Comparison of ENCODE assay signal across 9 cellular contexts in the genomic region with DNA sequence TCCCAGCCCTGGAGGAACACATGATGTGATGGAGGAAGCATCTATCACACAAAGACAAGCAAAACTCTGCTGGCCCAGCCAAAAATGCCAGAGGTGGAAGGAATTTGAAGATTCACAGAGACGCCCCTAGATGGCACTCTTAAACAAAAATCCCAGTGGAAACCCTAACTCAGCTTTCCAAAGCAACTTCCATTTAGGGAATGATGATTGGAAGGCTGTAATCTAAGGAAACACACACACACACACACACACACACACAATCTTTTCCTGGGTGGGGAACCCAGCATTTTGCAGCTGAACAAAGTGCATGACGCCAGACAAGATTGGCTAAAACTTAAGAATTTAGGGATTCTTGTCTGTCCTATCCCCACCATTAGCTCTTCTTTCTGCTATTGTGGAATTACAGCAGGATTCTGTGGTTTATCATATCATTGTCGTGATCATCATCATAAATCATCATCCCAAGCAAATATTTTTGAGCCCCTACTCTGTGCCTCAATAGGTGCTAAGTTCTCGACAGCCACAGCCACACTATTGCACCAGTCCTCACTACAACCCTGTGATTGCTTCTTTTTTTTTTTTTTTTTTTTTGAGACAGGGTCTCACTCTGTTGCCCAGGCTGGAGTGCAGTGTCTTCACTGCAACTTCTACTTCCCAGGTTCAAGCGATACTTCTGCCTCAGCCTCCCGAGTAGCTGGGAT. TPM values are rescaled to one million over a fixed set of nuclear protein-coding genes. Genes with fewer than 3 reads are reported as not detected.
DNase-seq lines count a peak whose midpoint lies in the region; ATAC-seq and TF ChIP-seq lines count a peak whose summit lies in the region.
"Had no signal": no experiment of that assay in that cellular context is flagged by ENCODE, and none has a peak within 500 bp of the region (broad histone marks: within the 10 kb centered on the region; RNA-seq: fewer than 3 reads in every experiment).

No MANE protein-coding gene starts in this region.

- H3K4me1 Mint-ChIP-seq in activated naive CD4-positive, alpha-beta T cell treated with anti-CD3 and anti-CD28 coated beads for 36 hours (ENCODE audit: low read depth): peaks cover 22% of the 10 kb centered on the region
- H3K4me1 Mint-ChIP-seq in naive thymus-derived CD8-positive, alpha-beta T cell: peaks cover 7 to 22% (median 19%) of the 10 kb centered on the region in 4 donors

- peak; percentile 80 for TF ChIP-seq CTCF in SK-N-SH (IDR thresholded peaks at IDR 0.05)
- TF ChIP-seq CTCF in fibroblast of mammary gland (conservative IDR thresholded peaks at IDR 0.05; ENCODE audit: control insufficient read depth, insufficient read depth, low read depth, low read length): peak; percentile 78

- H3K9me3 Mint-ChIP-seq in activated naive CD4-positive, alpha-beta T cell treated with anti-CD3 and anti-CD28 coated beads for 36 hours: no peaks in the 10 kb centered on the region
- H3K9me3 Mint-ChIP-seq in naive thymus-derived CD8-positive, alpha-beta T cell: no peaks in the 10 kb centered on the region
- H3K9me3 Mint-ChIP-seq: dendritic cell treated with granulocyte-macrophage colony-stimulating factor and Interleukin-4, amounts not matched to agents 40 ng/mL and 50 ng/mL, for 4 days had no signal

- intact Hi-C loops in activated naive CD4-positive, alpha-beta T cell treated with anti-CD3 and anti-CD28 coated beads for 36 hours (cut with micrococcal nuclease): loop anchor here (10.0 kb wide), 1 partner anchor 312 kb away; no protein-coding TSS in a partner anchor

- H3K4me1 ChIP-seq in SK-N-SH (ENCODE audit: control insufficient read depth in 1 of 2, insufficient read depth in 2 of 2, low read depth in 1 of 2, low read length in 1 of 2): peaks cover 6 to 11% of the 10 kb centered on the region in 2 experiments; a peak in 3 of 4 replicates

- DNase-seq in activated naive CD4-positive, alpha-beta T cell treated with anti-CD3 and anti-CD28 coated beads for 36 hours: peak; percentile 21
- DNase-seq in activated naive CD4-positive, alpha-beta T cell treated with anti-CD3 and anti-CD28 coated beads, Interleukin-2, amount 50 U/mL, for 16 hours: no peak
- DNase-seq in NAMALWA (ENCODE audit: low spot score) (peak; percentile 52), SK-N-SH (peak; percentile 85), fibroblast of mammary gland (ENCODE audit: low read depth) (peak; percentile 86)
- peak in 1 of 10 donors; percentile 9 for DNase-seq in naive thymus-derived CD8-positive, alpha-beta T cell

- H3K9ac ChIP-seq in SK-N-SH: no peak overlapping the region

- H3K79me2 ChIP-seq in SK-N-SH (ENCODE audit: insufficient read depth): no peaks in the 10 kb centered on the region

- H3K4me3 Mint-ChIP-seq in activated naive CD4-positive, alpha-beta T cell treated with anti-CD3 and anti-CD28 coated beads for 36 hours: no peak overlapping the region
- H3K4me3 Mint-ChIP-seq in naive thymus-derived CD8-positive, alpha-beta T cell: peak overlapping the region in 6 of 10 donors; percentile 18 to 94 (median 44)
- H3K4me3 Mint-ChIP-seq: dendritic cell treated with granulocyte-macrophage colony-stimulating factor and Interleukin-4, amounts not matched to agents 40 ng/mL and 50 ng/mL, for 4 days had no signal

- H4K20me1 ChIP-seq in SK-N-SH (ENCODE audit: insufficient read depth): no peaks in the 10 kb centered on the region

- H3K9me3 ChIP-seq in SK-N-SH: no peaks in the 10 kb centered on the region

- no peak overlapping the region for H3K4me3 ChIP-seq in SK-N-SH (ENCODE audit: low read depth in 2 of 2, low read length in 1 of 2)
- H3K4me3 ChIP-seq in fibroblast of mammary gland (ENCODE audit: control insufficient read depth, low read depth, low read length): no peak overlapping the region

- no peak overlapping the region for H3K27ac ChIP-seq in SK-N-SH (ENCODE audit: low read depth in 2 of 2, low read length in 1 of 2)

- CTCF ChIA-PET in activated naive CD4-positive, alpha-beta T cell treated with anti-CD3 and anti-CD28 coated beads for 36 hours (lab: Charles Lee): interaction anchor here (0.6 to 5.8 kb wide), 20 partner anchors 9 to 1292 kb away, joined by 3 to 42 read pairs (median 4); a partner anchor contains a TSS
- CTCF ChIA-PET in SK-N-SH (lab: Yijun Ruan, JAX): interaction anchor here (0.7 to 7.7 kb wide), 31 partner anchors 8 to 1527 kb away, joined by 3 to 84 read pairs (median 4); a partner anchor contains a TSS

- peaks cover 8% of the 10 kb centered on the region for H3F3A ChIP-seq in SK-N-SH (replicated peaks; ENCODE audit: insufficient read depth)

- H2AFZ ChIP-seq in SK-N-SH (ENCODE audit: low read depth): no peak overlapping the region; the same call in 1 of the 2 replicates

- no peaks in the 10 kb centered on the region for H3K27me3 Mint-ChIP-seq in activated naive CD4-positive, alpha-beta T cell treated with anti-CD3 and anti-CD28 coated beads for 36 hours (ENCODE audit: low read depth)
- no peaks in the 10 kb centered on the region for H3K27me3 Mint-ChIP-seq in naive thymus-derived CD8-positive, alpha-beta T cell

- no peak for ATAC-seq in naive thymus-derived CD8-positive, alpha-beta T cell
- no peak for ATAC-seq in GM21576 (IDR thresholded peaks at IDR 0.05; ENCODE audit: unreplicated experiment)
- no peak for ATAC-seq in HG02678 (IDR thresholded peaks at IDR 0.05; ENCODE audit: unreplicated experiment)

- POLR2A ChIA-PET in SK-N-SH (lab: Yijun Ruan, JAX): interaction anchor here (0.6 to 1.0 kb wide), 2 partner anchors 119 to 144 kb away, joined by 3 read pairs; no protein-coding TSS in a partner anchor
- POLR2A ChIA-PET in naive thymus-derived CD8-positive, alpha-beta T cell (lab: Charles Lee): interaction anchor here (0.6 kb wide), 1 partner anchor 397 kb away, joined by 6 read pairs; no protein-coding TSS in a partner anchor

- WGBS in SK-N-SH (ENCODE audit: low lambda C conversion rate): 57% methylated on average over 6 of the region's 6 CpGs

- no peaks in the 10 kb centered on the region for H3K36me3 Mint-ChIP-seq in activated naive CD4-positive, alpha-beta T cell treated with anti-CD3 and anti-CD28 coated beads for 36 hours (ENCODE audit: low read depth)
- H3K36me3 Mint-ChIP-seq in naive thymus-derived CD8-positive, alpha-beta T cell: peaks cover 0 to 9% (median 0%) of the 10 kb centered on the region in 3 donors

- peak; percentile 89 for TF ChIP-seq RAD21 in SK-N-SH (IDR thresholded peaks at IDR 0.05; ENCODE audit: low read length)

- H3K36me3 ChIP-seq in SK-N-SH (replicated peaks in 1 of 2; ENCODE audit: control insufficient read depth in 1 of 2, insufficient read depth in 2 of 2, low read length in 1 of 2): no peaks in the 10 kb centered on the region

- no peak overlapping the region for H3K27ac Mint-ChIP-seq in activated naive CD4-positive, alpha-beta T cell treated with anti-CD3 and anti-CD28 coated beads for 36 hours
- peak overlapping the region in 1 of 10 donors; percentile 20 for H3K27ac Mint-ChIP-seq in naive thymus-derived CD8-positive, alpha-beta T cell
- H3K27ac Mint-ChIP-seq: dendritic cell treated with granulocyte-macrophage colony-stimulating factor and Interleukin-4, amounts not matched to agents 40 ng/mL and 50 ng/mL, for 4 days had no signal

- no peaks in the 10 kb centered on the region for H3K27me3 ChIP-seq in SK-N-SH (ENCODE audit: insufficient read depth)

- no peaks in the 10 kb centered on the region for H3K9me2 ChIP-seq in SK-N-SH

- TF ChIP-seq EP300 in SK-N-SH (IDR thresholded peaks at IDR 0.05; ENCODE audit: borderline replicate concordance in 1 of 2, low read depth in 1 of 2, low read length in 1 of 2): no peak

- no peak overlapping the region for H3K4me2 ChIP-seq in SK-N-SH

TF ChIP-seq in SK-N-SH, 30 proteins besides CTCF, POLR2A, EP300 and RAD21 (continues in another document):
- TF ChIP-seq TAF1 (IDR thresholded peaks at IDR 0.05; ENCODE audit: borderline replicate concordance, low read depth, low read length): no peak
- no peak for TF ChIP-seq YY1 (IDR thresholded peaks at IDR 0.05; ENCODE audit: low read depth)
- peak; percentile 33 for TF ChIP-seq CHD2 (IDR thresholded peaks at IDR 0.05; ENCODE audit: low read length, partially characterized antibody)
- TF ChIP-seq NRF1 (IDR thresholded peaks at IDR 0.05; ENCODE audit: low read depth, low read length): no peak
- TF ChIP-seq POLR2AphosphoS5 (IDR thresholded peaks at IDR 0.05; ENCODE audit: low read depth, low read length): no peak
- no peak for TF ChIP-seq NFIC (IDR thresholded peaks at IDR 0.05; ENCODE audit: borderline replicate concordance)
- TF ChIP-seq, protein P1, sequence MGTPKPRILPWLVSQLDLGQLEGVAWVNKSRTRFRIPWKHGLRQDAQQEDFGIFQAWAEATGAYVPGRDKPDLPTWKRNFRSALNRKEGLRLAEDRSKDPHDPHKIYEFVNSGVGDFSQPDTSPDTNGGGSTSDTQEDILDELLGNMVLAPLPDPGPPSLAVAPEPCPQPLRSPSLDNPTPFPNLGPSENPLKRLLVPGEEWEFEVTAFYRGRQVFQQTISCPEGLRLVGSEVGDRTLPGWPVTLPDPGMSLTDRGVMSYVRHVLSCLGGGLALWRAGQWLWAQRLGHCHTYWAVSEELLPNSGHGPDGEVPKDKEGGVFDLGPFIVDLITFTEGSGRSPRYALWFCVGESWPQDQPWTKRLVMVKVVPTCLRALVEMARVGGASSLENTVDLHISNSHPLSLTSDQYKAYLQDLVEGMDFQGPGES (IDR thresholded peaks at IDR 0.05; ENCODE audit: low read depth, low read length): no peak
- TF ChIP-seq MEF2A (IDR thresholded peaks at IDR 0.05; ENCODE audit: borderline replicate concordance, low read depth): no peak
- no peak for TF ChIP-seq RXRA (IDR thresholded peaks at IDR 0.05; ENCODE audit: borderline replicate concordance, low read depth)

RNA-seq across cellular contexts. Expression of a gene that starts 1.6 kb away (rescaled TPM):
- total RNA-seq in activated naive CD4-positive, alpha-beta T cell treated with anti-CD3 and anti-CD28 coated beads for 36 hours: 10 to 100 TPM; 13.3 to 14.5 TPM
- 10.0 and 12.8 TPM in 2 replicates for polyA plus RNA-seq in SK-N-SH (2012; rRNA removed)
- polyA plus RNA-seq in SK-N-SH (2012; cell fraction: cytosol; rRNA removed): 9.9 and 14.0 TPM in 2 replicates
- polyA plus RNA-seq in SK-N-SH (2012; cell fraction: nucleus; rRNA removed): 3.7 and 3.8 TPM in 2 replicates
- total RNA-seq in naive thymus-derived CD8-positive, alpha-beta T cell: 10 to 100 TPM in 1 of 2 experiments, 1 to 10 TPM in 1; 8.3 to 10.6 TPM
- polyA plus RNA-seq in naive thymus-derived CD8-positive, alpha-beta T cell: 10 to 100 TPM; 13.1 to 16.7 (median 16.4) TPM

RNA-seq across cellular contexts. Expression of a gene that starts 6.3 kb away (rescaled TPM):
- not detected for total RNA-seq in activated naive CD4-positive, alpha-beta T cell treated with anti-CD3 and anti-CD28 coated beads for 36 hours
- not detected in 2 replicates for polyA plus RNA-seq in SK-N-SH (2012; rRNA removed)
- 0.01 TPM in 2 replicates for polyA plus RNA-seq in SK-N-SH (2012; cell fraction: cytosol; rRNA removed)
- 0.04 and 0.05 TPM in 2 replicates for polyA plus RNA-seq in SK-N-SH (2012; cell fraction: nucleus; rRNA removed)
- not detected for total RNA-seq in naive thymus-derived CD8-positive, alpha-beta T cell
- not detected for polyA plus RNA-seq in naive thymus-derived CD8-positive, alpha-beta T cell

RNA-seq across cellular contexts. Expression of a gene that starts 54.5 kb away (rescaled TPM):
- total RNA-seq in activated naive CD4-positive, alpha-beta T cell treated with anti-CD3 and anti-CD28 coated beads for 36 hours: not detected
- polyA plus RNA-seq in SK-N-SH (2012; rRNA removed): not detected in 2 replicates
- polyA plus RNA-seq in SK-N-SH (2012; cell fraction: cytosol; rRNA removed): not detected in 2 replicates
- 0.02 TPM in 1 of 2 replicates, not detected in the other for polyA plus RNA-seq in SK-N-SH (2012; cell fraction: nucleus; rRNA removed)
- total RNA-seq in naive thymus-derived CD8-positive, alpha-beta T cell: not detected
- not detected for polyA plus RNA-seq in naive thymus-derived CD8-positive, alpha-beta T cell
